ENCODE assay signal across 8 cellular contexts in genomic region chr2:24084386-24085375, GRCh38. TPM values are rescaled to one million over a fixed set of nuclear protein-coding genes. Genes with fewer than 3 reads are reported as not detected.
DNase-seq lines count a peak whose midpoint lies in the region; ATAC-seq and TF ChIP-seq lines count a peak whose summit lies in the region.

TSS of gene TP53I3 (minus strand) at chr2:24084834. CDS start at chr2:24084326, 508 bp downstream.

- peaks cover 12 to 31% of the 10 kb centered on the region in 2 experiments for H3K79me1 ChIP-seq in IMR-90 (ENCODE audit: low read depth in 1 of 2, low read length in 2 of 2)

- TF ChIP-seq CTCF in IMR-90 (conservative IDR thresholded peaks at IDR 0.05; ENCODE audit: low read depth, low read length) (peak; percentile 91), PC-9 (conservative IDR thresholded peaks at IDR 0.05) (peak; percentile 96), fibroblast of lung (conservative IDR thresholded peaks at IDR 0.05 in 1 of 2, IDR thresholded peaks at IDR 0.05 in 1 of 2; ENCODE audit: low read depth in 1 of 2, low read length in 2 of 2) (peak; percentile 58 to 67)

- H3K4me2 ChIP-seq in IMR-90 (ENCODE audit: low read depth, low read length), result peak within 1 kb of the TSS; percentile 86
- H3K4me2 ChIP-seq in PC-9, result peak within 1 kb of the TSS; percentile 86
- peak within 1 kb of the TSS; percentile 97 for H3K4me2 ChIP-seq in fibroblast of lung (ENCODE audit: extremely low read depth, insufficient read depth, low read length)

- H3K9me2 ChIP-seq in PC-9 (ENCODE audit: insufficient read depth), result no peaks in the 10 kb centered on the region

- H3K36me3 Mint-ChIP-seq in naive thymus-derived CD8-positive, alpha-beta T cell, result peaks cover 0 to 35% (median 9%) of the 10 kb centered on the region in 3 donors
- peaks cover 3 to 16% of the 10 kb centered on the region in 2 donors for H3K36me3 Mint-ChIP-seq in stimulated activated naive B cell treated with anti-CD40 and anti-IgM and Interleukin-4, amounts not matched to agents 10 μg/mL and 1 μg/mL and 100 μg/mL, for 72 hours

- peak within 1 kb of the TSS; percentile 81 for H2BK5ac ChIP-seq in IMR-90 (ENCODE audit: low read depth, low read length, poor library complexity, severe bottlenecking)

- H2AFZ ChIP-seq in IMR-90 (replicated peaks; ENCODE audit: low read length, poor library complexity) (peak within 1 kb of the TSS; percentile 99), PC-9 (peak within 1 kb of the TSS; percentile 95), fibroblast of lung (ENCODE audit: low read length) (peak within 1 kb of the TSS; percentile 98)

- peak within 1 kb of the TSS; percentile 80 for H4K5ac ChIP-seq in IMR-90 (ENCODE audit: low read depth, low read length)

- POLR2A ChIA-PET in IMR-90 (lab: Charles Lee; ENCODE audit: unreplicated experiment) (interaction anchor here (0.6 to 1.0 kb wide), 5 partner anchors 10 to 1004 kb away, joined by 3 read pairs; partner anchors contain the start of genes FAM228B and PFN4), PC-9 (lab: Charles Lee; ENCODE audit: unreplicated experiment) (interaction anchor here (0.5 to 1.5 kb wide), 6 partner anchors 23 to 372 kb away, joined by 3 to 9 read pairs (median 5); partner anchors contain the start of gene ATAD2B)
- POLR2A ChIA-PET in naive thymus-derived CD8-positive, alpha-beta T cell (lab: Charles Lee), result interaction anchor here (0.6 to 2.8 kb wide), 7 partner anchors 8 to 260 kb away, joined by 3 to 17 read pairs (median 4); partner anchors contain the start of genes ATAD2B and WDCP

- H3K4ac ChIP-seq in IMR-90 (ENCODE audit: low read depth, low read length), result peak within 1 kb of the TSS; percentile 97

- H3K9me3 Mint-ChIP-seq in naive thymus-derived CD8-positive, alpha-beta T cell, result no peaks in the 10 kb centered on the region
- H3K9me3 Mint-ChIP-seq in stimulated activated naive B cell treated with anti-CD40 and anti-IgM and Interleukin-4, amounts not matched to agents 10 μg/mL and 1 μg/mL and 100 μg/mL, for 72 hours, result no peaks in the 10 kb centered on the region

- peak within 1 kb of the TSS; percentile 89 for H3K27ac ChIP-seq in IMR-90 (ENCODE audit: insufficient read depth, low read length)
- peak within 1 kb of the TSS; percentile 61 for H3K27ac ChIP-seq in PC-9
- peak within 1 kb of the TSS; percentile 82 for H3K27ac ChIP-seq in fibroblast of lung (ENCODE audit: insufficient read depth, low read length)

- DNase-seq in DMS79 (lab: John Stamatoyannopoulos, UW) (peak; percentile 93), IMR-90 (peak; percentile 84), PC-9 (peak; percentile 75 to 91), fibroblast of lung (ENCODE audit: low read depth in 2 of 2) (peak; percentile 89)
- DNase-seq in activated T-helper 1 cell treated with anti-CD3 and anti-CD28 coated beads, Interleukin-2, amount 50 U/mL, for 16 hours (ENCODE audit: low read depth in 1 of 2, low spot score in 1 of 2), result peak; percentile 69 to 76
- peak; percentile 56 to 91 (median 81) for DNase-seq in naive thymus-derived CD8-positive, alpha-beta T cell
- peak; percentile 81 for DNase-seq in stimulated activated naive B cell treated with anti-CD40 and anti-IgM and Interleukin-4, amounts not matched to agents 10 μg/mL and 1 μg/mL and 100 μg/mL, for 72 hours

- 7% methylated on average over 3 of the region's 50 CpGs; no CpG with 5 or more reads in 1 of the 2 experiments for WGBS in IMR-90 (ENCODE audit: extremely low coverage in 2 of 2, insufficient read length in 1 of 2), 2 experiments

- peaks cover 0 to 3% (median 0%) of the 10 kb centered on the region in 5 donors for H3K27me3 Mint-ChIP-seq in naive thymus-derived CD8-positive, alpha-beta T cell
- no peaks in the 10 kb centered on the region for H3K27me3 Mint-ChIP-seq in stimulated activated naive B cell treated with anti-CD40 and anti-IgM and Interleukin-4, amounts not matched to agents 10 μg/mL and 1 μg/mL and 100 μg/mL, for 72 hours

- peak within 1 kb of the TSS; percentile 70 for H3K4me3 ChIP-seq in IMR-90 (ENCODE audit: insufficient read depth, low read depth, low read length)
- H3K4me3 ChIP-seq in PC-9, result peak within 1 kb of the TSS; percentile 71
- H3K4me3 ChIP-seq in fibroblast of lung (replicated peaks in 1 of 4; ENCODE audit: control extremely low read depth in 1 of 4, insufficient read depth in 1 of 4, low read depth in 3 of 4, low read length in 4 of 4), result peak within 1 kb of the TSS; percentile 75 to 94 (median 85)

- CTCF ChIA-PET in IMR-90 (lab: Yijun Ruan, JAX), result interaction anchor here (0.6 to 2.0 kb wide), 12 partner anchors 13 to 1678 kb away, joined by 3 to 10 read pairs (median 4); partner anchors contain the start of genes ATAD2B and PFN4
- CTCF ChIA-PET in PC-9 (lab: Charles Lee), result interaction anchor here (0.6 to 1.8 kb wide), 8 partner anchors 24 to 260 kb away, joined by 3 to 14 read pairs (median 3); partner anchors contain the start of genes ATAD2B and WDCP

- peak within 1 kb of the TSS; percentile 89 for H2BK120ac ChIP-seq in IMR-90 (ENCODE audit: low read depth, low read length)

- H3K9me1 ChIP-seq in IMR-90 (ENCODE audit: insufficient read depth, low read length), result peaks cover 11% of the 10 kb centered on the region

- ATAC-seq in GM21529 (IDR thresholded peaks at IDR 0.05; ENCODE audit: unreplicated experiment) (peak; percentile 79), IMR-90 (ENCODE audit: low read depth) (peak; percentile 93)
- peak; percentile 92 to 95 for ATAC-seq in naive thymus-derived CD8-positive, alpha-beta T cell
- ATAC-seq in stimulated activated naive B cell treated with anti-CD40 and anti-IgM and Interleukin-4, amounts not matched to agents 10 μg/mL and 1 μg/mL and 100 μg/mL, for 72 hours (replicated peaks), result peak; percentile 91

- peak within 1 kb of the TSS; percentile 79 to 92 (median 88) for H3K4me3 Mint-ChIP-seq in naive thymus-derived CD8-positive, alpha-beta T cell
- H3K4me3 Mint-ChIP-seq in stimulated activated naive B cell treated with anti-CD40 and anti-IgM and Interleukin-4, amounts not matched to agents 10 μg/mL and 1 μg/mL and 100 μg/mL, for 72 hours, result peak within 1 kb of the TSS; percentile 89 to 93

- peaks cover 14% of the 10 kb centered on the region for H3K36me3 ChIP-seq in IMR-90 (ENCODE audit: control insufficient read depth, insufficient read depth, low read length)
- no peaks in the 10 kb centered on the region for H3K36me3 ChIP-seq in PC-9 (ENCODE audit: low read depth)
- peaks cover 4% of the 10 kb centered on the region for H3K36me3 ChIP-seq in fibroblast of lung (ENCODE audit: control insufficient read depth, insufficient read depth, low read length)

- peak within 1 kb of the TSS; percentile 99 for H2AK9ac ChIP-seq in IMR-90 (replicated peaks; ENCODE audit: low read depth, low read length, poor library complexity)

- H3K23ac ChIP-seq in IMR-90 (ENCODE audit: low read depth, low read length), result peak within 1 kb of the TSS; percentile 85

- H3K56ac ChIP-seq in IMR-90 (ENCODE audit: extremely low read depth, insufficient read depth, low read length), result peak within 1 kb of the TSS; percentile 91

- H3K27me3 ChIP-seq in IMR-90 (ENCODE audit: control insufficient read depth, insufficient read depth, low read length), result no peaks in the 10 kb centered on the region
- no peaks in the 10 kb centered on the region for H3K27me3 ChIP-seq in PC-9 (ENCODE audit: insufficient read depth, low read depth)
- no peaks in the 10 kb centered on the region for H3K27me3 ChIP-seq in fibroblast of lung (ENCODE audit: control insufficient read depth, insufficient read depth, low read length)

- peak; percentile 79 for TF ChIP-seq RAD21 in IMR-90 (IDR thresholded peaks at IDR 0.05; ENCODE audit: low read length)

- peak within 1 kb of the TSS; percentile 79 for H3K9ac ChIP-seq in IMR-90 (ENCODE audit: low read depth, low read length)
- peak within 1 kb of the TSS; percentile 71 for H3K9ac ChIP-seq in fibroblast of lung (ENCODE audit: insufficient read depth, low read length)

- in situ Hi-C loops in IMR-90 (cut with MboI; ENCODE audit: low sequenced_read_pairs), result no loop called here

- TF ChIP-seq POLR2A in IMR-90 (IDR thresholded peaks at IDR 0.05; ENCODE audit: low read depth, low read length), result peak; percentile 71

- peak within 1 kb of the TSS; percentile 25 to 84 (median 54) for H3K27ac Mint-ChIP-seq in naive thymus-derived CD8-positive, alpha-beta T cell
- H3K27ac Mint-ChIP-seq in stimulated activated naive B cell treated with anti-CD40 and anti-IgM and Interleukin-4, amounts not matched to agents 10 μg/mL and 1 μg/mL and 100 μg/mL, for 72 hours, result peak within 1 kb of the TSS; percentile 93

- peak within 1 kb of the TSS; percentile 91 for H2AK5ac ChIP-seq in IMR-90 (ENCODE audit: low read depth, low read length)

- no TSS peak for BruUV-seq in IMR-90 (replicated peaks; lab: Mats Ljungman, UMichigan)
- BruUV-seq in PC-9 (replicated peaks; lab: Mats Ljungman, UMichigan), result TSS peak; percentile 77

- intact Hi-C loops in IMR-90 (cut with micrococcal nuclease), result loop anchor here (1.0 to 2.0 kb wide), 3 partner anchors 157 to 298 kb away; partner anchors contain the start of gene ATAD2B
- intact Hi-C loops in PC-9 (cut with micrococcal nuclease; ENCODE audit: unreplicated experiment), result loop anchor here (1.0 to 5.0 kb wide), 11 partner anchors 8 to 708 kb away; partner anchors contain the start of genes ATAD2B, CENPO, FAM228B and ITSN2

- H2BK20ac ChIP-seq in IMR-90 (ENCODE audit: low read depth, low read length), result peak within 1 kb of the TSS; percentile 55; the same call in 1 of the 2 replicates

- H4K91ac ChIP-seq in IMR-90 (ENCODE audit: insufficient read depth, low read depth, low read length), result peak within 1 kb of the TSS; percentile 91

- peaks cover 4% of the 10 kb centered on the region; the same call in 1 of the 2 replicates for H3K4me1 ChIP-seq in IMR-90 (ENCODE audit: control insufficient read depth, insufficient read depth, low read length)
- H3K4me1 ChIP-seq in PC-9 (replicated peaks; ENCODE audit: insufficient read depth), result peaks cover 18% of the 10 kb centered on the region
- peaks cover 10% of the 10 kb centered on the region for H3K4me1 ChIP-seq in fibroblast of lung (ENCODE audit: control insufficient read depth, extremely low read depth, insufficient read depth, low read length)

- H2BK15ac ChIP-seq in IMR-90 (ENCODE audit: low read depth, low read length), result peak within 1 kb of the TSS; percentile 78; the same call in 2 of the 3 replicates

- H4K20me1 ChIP-seq in IMR-90 (ENCODE audit: insufficient read depth, low read length) (no peaks in the 10 kb centered on the region), PC-9 (ENCODE audit: insufficient read depth) (no peaks in the 10 kb centered on the region), fibroblast of lung (ENCODE audit: control insufficient read depth, extremely low read depth, insufficient read depth, low read length) (no peaks in the 10 kb centered on the region)

- peaks cover 27% of the 10 kb centered on the region for H3F3A ChIP-seq in PC-9 (ENCODE audit: insufficient read depth, low read depth)

- H4K8ac ChIP-seq in IMR-90 (ENCODE audit: low read depth in 2 of 2, low read length in 2 of 2), result peak within 1 kb of the TSS; percentile 74 to 96

- peak within 1 kb of the TSS; percentile 87 for H3K14ac ChIP-seq in IMR-90 (replicated peaks; ENCODE audit: low read depth, low read length)

- peaks cover 7 to 18% (median 16%) of the 10 kb centered on the region in 4 donors for H3K4me1 Mint-ChIP-seq in naive thymus-derived CD8-positive, alpha-beta T cell
- peaks cover 11 to 22% of the 10 kb centered on the region in 2 donors for H3K4me1 Mint-ChIP-seq in stimulated activated naive B cell treated with anti-CD40 and anti-IgM and Interleukin-4, amounts not matched to agents 10 μg/mL and 1 μg/mL and 100 μg/mL, for 72 hours

- peak within 1 kb of the TSS; percentile 78 for H3K18ac ChIP-seq in IMR-90 (ENCODE audit: low read depth, low read length)

- dilution Hi-C loops in IMR-90 (cut with HindIII; ENCODE audit: low sequenced_read_pairs, unreplicated experiment), result no loop called here

- H3K9me3 ChIP-seq in IMR-90 (ENCODE audit: control insufficient read depth, insufficient read depth, low read length) (no peaks in the 10 kb centered on the region), PC-9 (ENCODE audit: insufficient read depth, low read depth) (no peaks in the 10 kb centered on the region), fibroblast of lung (ENCODE audit: control insufficient read depth, insufficient read depth, low read depth, low read length) (no peaks in the 10 kb centered on the region)

- H3K79me2 ChIP-seq in PC-9 (ENCODE audit: low read depth) (no peaks in the 10 kb centered on the region), fibroblast of lung (ENCODE audit: control insufficient read depth, insufficient read depth, low read length) (peaks cover 2% of the 10 kb centered on the region)

RNA-seq across cellular contexts. Expression of gene TP53I3, which starts in this region (rescaled TPM):
- 25.5 and 26.9 TPM in 2 replicates for total RNA-seq in IMR-90 (2012; rRNA removed)
- polyA plus RNA-seq in IMR-90 (2012; rRNA removed), result 41.8 and 42.2 TPM in 2 replicates
- 19.4 and 32.9 TPM in 2 replicates for polyA plus RNA-seq in IMR-90 (2012; cell fraction: cytosol; rRNA removed)
- 88.1 and 140 TPM in 2 replicates for polyA plus RNA-seq in IMR-90 (2012; cell fraction: nucleus; rRNA removed; ENCODE audit: low replicate concordance)
- total RNA-seq in PC-9 (2021), result 21.4 and 22.9 TPM in 2 replicates
- total RNA-seq in fibroblast of lung, result 47.3 and 75.5 TPM in 2 replicates
- polyA plus RNA-seq in fibroblast of lung, result 31.0 and 37.9 TPM in 2 replicates
- polyA plus RNA-seq in fibroblast of lung (2012), result 42.7 and 59.8 TPM in 2 replicates
- polyA minus RNA-seq in fibroblast of lung (ENCODE audit: low replicate concordance), result 29.1 and 43.6 TPM in 2 replicates
- total RNA-seq in naive thymus-derived CD8-positive, alpha-beta T cell, result 1 to 10 TPM in 1 of 2 experiments, not detected in 1; 1.0 TPM
- polyA plus RNA-seq in naive thymus-derived CD8-positive, alpha-beta T cell, result under 1 TPM in 2 of 3 donors, not detected in 1; 0.39 to 0.44 TPM

Comparison
In these comparisons a context has a peak if more than half of its experiments do, and no peak if none do; other contexts are left out.
1. Peak in every context shown above with its lines: DNase-seq, ATAC-seq, H3K4me3 ChIP-seq and H3K27ac ChIP-seq.
2. RNA of gene TP53I3 (total RNA-seq): 47.3 to 75.5 TPM in fibroblast of lung, 25.5 to 26.9 TPM in IMR-90 and 21.4 to 22.9 TPM in PC-9; 1.0 TPM in naive thymus-derived CD8-positive, alpha-beta T cell; every median in the first group is over 10 times any median in the second.
3. RNA of gene TP53I3 (polyA plus RNA-seq): 19.4 to 140 TPM in IMR-90 and 31.0 to 59.8 TPM in fibroblast of lung; 0.39 to 0.44 TPM in naive thymus-derived CD8-positive, alpha-beta T cell; every median in the first group is over 10 times any median in the second.